Comparison of ENCODE assay signal across 22 cellular contexts in the genomic region with DNA sequence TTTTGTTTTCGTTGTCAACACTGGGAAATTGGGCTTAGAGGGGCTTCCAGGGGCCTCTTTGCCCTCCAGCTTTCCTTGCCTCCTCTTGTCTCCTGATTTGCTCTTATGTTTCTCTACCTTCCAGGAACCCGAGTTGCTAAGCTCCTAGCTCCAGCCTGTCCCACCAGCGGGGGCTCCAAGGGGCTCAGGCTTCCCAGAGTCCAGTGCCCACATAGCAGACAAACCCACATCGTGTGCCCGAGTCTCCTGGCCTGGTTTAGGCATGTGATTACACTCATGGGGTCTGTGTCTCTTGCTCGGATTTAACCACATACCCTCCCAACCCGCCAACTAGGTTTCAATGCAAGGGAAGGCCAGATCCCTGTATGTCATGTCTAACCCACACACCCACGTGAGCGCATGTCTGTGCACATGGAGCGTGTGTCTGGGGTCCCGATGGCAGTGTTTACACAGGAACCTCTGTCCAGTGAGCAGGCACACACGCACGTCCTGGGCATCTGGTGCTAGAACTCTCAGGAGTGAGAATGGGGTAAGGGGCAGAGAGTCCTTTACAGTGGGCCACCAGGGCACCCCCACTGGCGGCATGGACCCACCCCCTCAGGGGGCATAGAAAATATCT.
"Had no signal": no experiment of that assay in that cellular context is flagged by ENCODE, and none has a peak within 500 bp of the region (broad histone marks: within the 10 kb centered on the region; RNA-seq: fewer than 3 reads in every experiment).

No MANE protein-coding gene starts in this region.

- H3K27me3 Mint-ChIP-seq: activated B cell treated with CpG ODN at 0.5 μM for 24 hours; activated CD4-positive, alpha-beta memory T cell treated with anti-CD3 and anti-CD28 coated beads for 36 hours; activated naive CD8-positive, alpha-beta T cell had no signal

- H3K79me2 ChIP-seq: parathyroid adenoma had no signal

- H3K27ac ChIP-seq: cardiac muscle cell, left ventricle myocardium inferior, neural progenitor cell, parathyroid adenoma, sigmoid colon, spleen, thyroid gland, uterus had no signal

- H3K9ac ChIP-seq: neural progenitor cell, parathyroid adenoma had no signal

- H3K36me3 Mint-ChIP-seq: activated CD4-positive, alpha-beta memory T cell treated with anti-CD3 and anti-CD28 coated beads for 36 hours; activated naive CD8-positive, alpha-beta T cell; immature natural killer cell; neural progenitor cell had no signal

- DNase-seq: activated B cell treated with CpG ODN at 0.5 μM for 24 hours; activated CD4-positive, alpha-beta T cell treated with anti-CD3 and anti-CD28 coated beads for 4 hours; activated T-cell treated with anti-CD3 and anti-CD28 coated beads for 4 hours; amniotic stem cell; effector memory CD4-positive, alpha-beta T cell; esophagus squamous epithelium; immature natural killer cell; kidney glomerular epithelial cell; left ventricle myocardium inferior; sigmoid colon; spleen; stimulated activated CD4-positive, alpha-beta T cell treated with anti-CD3 and anti-CD28 coated beads, Interleukin-4, amount 100 ng/mL, for 4 hours; stimulated activated naive CD4-positive, alpha-beta T cell; uterus had no signal

- H3K9me3 ChIP-seq: esophagus squamous epithelium, sigmoid colon, spleen, thyroid gland, uterus had no signal

- H2AFZ ChIP-seq: neural progenitor cell, parathyroid adenoma had no signal

- H3K27ac Mint-ChIP-seq: activated B cell treated with CpG ODN at 0.5 μM for 24 hours; activated CD4-positive, alpha-beta memory T cell treated with anti-CD3 and anti-CD28 coated beads for 36 hours; activated T-helper 1 cell treated with anti-CD3 and anti-CD28 coated beads, Interleukin-12 subunit alpha, Interleukin-12 subunit beta, Interleukin-2, Interleukin-4 antibody, amounts not matched to agents 30 ng/mL and 10 ng/mL and 1 ng/mL, durations not matched to agents 14 hours and 24 hours and 36 hours; immature natural killer cell; T-helper 2 cell treated with Interferon-gamma antibody and Interleukin-4, amounts not matched to agents 5 μg/mL and 100 μg/mL, for 36 hours had no signal

- H3K4me3 ChIP-seq: cardiac muscle cell, esophagus squamous epithelium, left ventricle myocardium inferior, neural progenitor cell, sigmoid colon, spleen, thyroid gland, uterus had no signal

- H3K4me1 ChIP-seq: left ventricle myocardium inferior, neural progenitor cell, parathyroid adenoma, sigmoid colon, uterus had no signal

- H3K4me3 Mint-ChIP-seq: activated B cell treated with CpG ODN at 0.5 μM for 24 hours; activated CD4-positive, alpha-beta memory T cell treated with anti-CD3 and anti-CD28 coated beads for 36 hours; activated naive CD8-positive, alpha-beta T cell; activated T-helper 1 cell treated with anti-CD3 and anti-CD28 coated beads, Interleukin-12 subunit alpha, Interleukin-12 subunit beta, Interleukin-2, Interleukin-4 antibody, amounts not matched to agents 30 ng/mL and 10 ng/mL and 1 ng/mL, durations not matched to agents 14 hours and 24 hours and 36 hours; immature natural killer cell; neural progenitor cell; T-helper 2 cell treated with Interferon-gamma antibody and Interleukin-4, amounts not matched to agents 5 μg/mL and 100 μg/mL, for 36 hours had no signal

- H3K4me2 ChIP-seq: neural progenitor cell had no signal

- H3K9me3 Mint-ChIP-seq: activated B cell treated with CpG ODN at 0.5 μM for 24 hours; activated CD4-positive, alpha-beta memory T cell treated with anti-CD3 and anti-CD28 coated beads for 36 hours; activated T-helper 1 cell treated with anti-CD3 and anti-CD28 coated beads, Interleukin-12 subunit alpha, Interleukin-12 subunit beta, Interleukin-2, Interleukin-4 antibody, amounts not matched to agents 30 ng/mL and 10 ng/mL and 1 ng/mL, durations not matched to agents 14 hours and 24 hours and 36 hours; immature natural killer cell; neural progenitor cell; T-helper 2 cell treated with Interferon-gamma antibody and Interleukin-4, amounts not matched to agents 5 μg/mL and 100 μg/mL, for 36 hours had no signal

- H3K27me3 ChIP-seq: neural progenitor cell, spleen, thyroid gland, uterus had no signal

- H3K36me3 ChIP-seq: cardiac muscle cell, esophagus squamous epithelium, left ventricle myocardium inferior, neural progenitor cell, sigmoid colon, spleen, thyroid gland, uterus had no signal
